In the genomic region with DNA sequence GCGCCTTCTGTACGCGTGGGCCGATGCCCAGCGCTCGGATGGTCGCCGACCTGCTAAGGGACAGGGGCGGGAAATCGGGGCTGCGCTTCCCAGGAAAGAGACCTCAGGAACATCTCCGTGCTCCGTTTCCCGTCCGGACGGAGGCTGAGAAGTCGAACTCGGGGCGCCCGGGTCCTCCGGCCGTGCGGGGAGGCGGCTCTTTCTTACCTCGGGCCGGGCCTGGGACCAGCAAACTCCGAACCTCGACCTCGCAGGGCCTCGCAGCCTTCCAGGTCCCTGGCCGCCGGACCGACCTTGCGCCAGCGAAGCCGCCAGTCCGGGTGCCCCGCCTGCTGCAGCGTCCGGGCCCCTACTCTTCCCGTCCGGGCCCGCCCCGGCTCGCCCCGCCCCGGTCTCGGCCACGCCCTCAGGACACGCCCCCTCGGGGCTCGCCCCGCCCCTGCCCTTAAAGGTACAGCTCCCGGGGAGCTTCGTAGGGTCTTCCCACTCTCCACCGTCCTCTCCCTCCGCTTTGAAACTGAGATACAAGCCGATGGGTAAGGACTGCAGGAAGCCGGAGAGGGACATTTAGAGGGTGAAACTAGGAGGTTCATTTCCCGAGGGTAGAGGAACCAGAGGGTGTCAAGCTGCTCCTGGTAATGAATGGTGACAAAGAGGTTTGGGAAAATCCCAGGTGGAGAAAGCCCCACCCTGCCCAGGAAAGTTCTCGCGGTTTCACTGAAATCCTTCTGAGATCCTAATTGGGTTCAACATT, we compare ENCODE assay signal across 8 cellular contexts. TPM values are rescaled to one million over a fixed set of nuclear protein-coding genes. Genes with fewer than 3 reads are reported as not detected.
DNase-seq lines count a peak whose midpoint lies in the region; ATAC-seq and TF ChIP-seq lines count a peak whose summit lies in the region.

Gene SLC8B1, minus strand, starts transcription at position 324 of the 754 bp plus-strand sequence. CDS start 2,231 bp downstream, outside the sequence.

- H3K4me3 Mint-ChIP-seq in activated T-helper 17 cell treated with anti-CD3 and anti-CD28 coated beads, Interleukin-2, amount 50 U/mL, for 72 hours, result peak within 1 kb of the TSS; percentile 98
- peak within 1 kb of the TSS; percentile 93 for H3K4me3 Mint-ChIP-seq in natural killer cell
- peak within 1 kb of the TSS; percentile 94 to 95 for H3K4me3 Mint-ChIP-seq in stimulated activated naive B cell treated with anti-CD40 and anti-IgM and Interleukin-4, amounts not matched to agents 10 μg/mL and 1 μg/mL and 100 μg/mL, for 72 hours

- peaks cover 9% of the 10 kb centered on the region; the same call in 1 of the 2 replicates for H3K36me3 ChIP-seq in HUES64 (ENCODE audit: insufficient read depth, low read length)

- H3K4me3 ChIP-seq in HUES64 (ENCODE audit: low read length), result peak within 1 kb of the TSS; percentile 74
- peak within 1 kb of the TSS; percentile 56 for H3K4me3 ChIP-seq in fibroblast of mammary gland (ENCODE audit: control insufficient read depth, low read depth, low read length)

- peak; percentile 36 for DNase-seq in DMS153 treated with DMSO at 0.1 percent for 48 hours (lab: John Stamatoyannopoulos, UW; ENCODE audit: unreplicated experiment)
- DNase-seq in RPMI7951 (ENCODE audit: low read depth), result peak; percentile 75
- peak; percentile 55 for DNase-seq in fibroblast of mammary gland (ENCODE audit: low read depth)
- DNase-seq in natural killer cell, result peak; percentile 84
- DNase-seq in stimulated activated naive B cell treated with anti-CD40 and anti-IgM and Interleukin-4, amounts not matched to agents 10 μg/mL and 1 μg/mL and 100 μg/mL, for 72 hours, result peak; percentile 71

- no peaks in the 10 kb centered on the region for H3K9me3 ChIP-seq in HUES64 (ENCODE audit: insufficient read depth, low read depth, low read length)

- H3K4me1 ChIP-seq in HUES64 (ENCODE audit: insufficient read depth, low read length), result no peaks in the 10 kb centered on the region

- H3K4me1 Mint-ChIP-seq in activated T-helper 17 cell treated with anti-CD3 and anti-CD28 coated beads, Interleukin-2, amount 50 U/mL, for 72 hours, result peaks cover 8% of the 10 kb centered on the region
- H3K4me1 Mint-ChIP-seq in natural killer cell, result peaks cover 18 to 40% of the 10 kb centered on the region in 2 donors
- peaks cover 18 to 38% of the 10 kb centered on the region in 2 donors for H3K4me1 Mint-ChIP-seq in stimulated activated naive B cell treated with anti-CD40 and anti-IgM and Interleukin-4, amounts not matched to agents 10 μg/mL and 1 μg/mL and 100 μg/mL, for 72 hours

- H3K27me3 Mint-ChIP-seq in activated T-helper 17 cell treated with anti-CD3 and anti-CD28 coated beads, Interleukin-2, amount 50 U/mL, for 72 hours, result no peaks in the 10 kb centered on the region
- no peaks in the 10 kb centered on the region for H3K27me3 Mint-ChIP-seq in natural killer cell (ENCODE audit: low read depth in 2 of 2)
- no peaks in the 10 kb centered on the region for H3K27me3 Mint-ChIP-seq in stimulated activated naive B cell treated with anti-CD40 and anti-IgM and Interleukin-4, amounts not matched to agents 10 μg/mL and 1 μg/mL and 100 μg/mL, for 72 hours

- no peak for TF ChIP-seq CTCF in fibroblast of mammary gland (conservative IDR thresholded peaks at IDR 0.05; ENCODE audit: control insufficient read depth, insufficient read depth, low read depth, low read length)
- TF ChIP-seq CTCF in natural killer cell (IDR thresholded peaks at IDR 0.05), result no peak

- ATAC-seq in GM21390 (IDR thresholded peaks at IDR 0.05; ENCODE audit: unreplicated experiment) (peak; percentile 96), natural killer cell (peak; percentile 99 to 100 (median 100))
- peak; percentile 99 for ATAC-seq in activated T-helper 17 cell treated with anti-CD3 and anti-CD28 coated beads, Interleukin-2, amount 50 U/mL, for 72 hours (replicated peaks)
- ATAC-seq in stimulated activated naive B cell treated with anti-CD40 and anti-IgM and Interleukin-4, amounts not matched to agents 10 μg/mL and 1 μg/mL and 100 μg/mL, for 72 hours (replicated peaks), result peak; percentile 96 to 99

- intact Hi-C loops in natural killer cell (cut with micrococcal nuclease), result loop anchor here (1.0 to 10.0 kb wide), 3 partner anchors 23 to 140 kb away; partner anchors contain the start of genes PLBD2 and TPCN1

- H3K27ac ChIP-seq in HUES64 (ENCODE audit: low read depth, low read length), result no peak within 1 kb of the TSS

- peak within 1 kb of the TSS; percentile 79 for H3K9ac ChIP-seq in HUES64 (ENCODE audit: low read depth, low read length)

- H3K36me3 Mint-ChIP-seq in activated T-helper 17 cell treated with anti-CD3 and anti-CD28 coated beads, Interleukin-2, amount 50 U/mL, for 72 hours (ENCODE audit: low read depth), result peaks cover 26% of the 10 kb centered on the region
- H3K36me3 Mint-ChIP-seq in natural killer cell, result no peaks in the 10 kb centered on the region
- peaks cover 14 to 21% of the 10 kb centered on the region in 2 donors for H3K36me3 Mint-ChIP-seq in stimulated activated naive B cell treated with anti-CD40 and anti-IgM and Interleukin-4, amounts not matched to agents 10 μg/mL and 1 μg/mL and 100 μg/mL, for 72 hours

- peak within 1 kb of the TSS; percentile 83 for H3K27ac Mint-ChIP-seq in activated T-helper 17 cell treated with anti-CD3 and anti-CD28 coated beads, Interleukin-2, amount 50 U/mL, for 72 hours
- peak within 1 kb of the TSS; percentile 57 to 74 for H3K27ac Mint-ChIP-seq in natural killer cell
- H3K27ac Mint-ChIP-seq in stimulated activated naive B cell treated with anti-CD40 and anti-IgM and Interleukin-4, amounts not matched to agents 10 μg/mL and 1 μg/mL and 100 μg/mL, for 72 hours, result peak within 1 kb of the TSS; percentile 88

- WGBS in HUES64, result 2% methylated on average over 62 of the region's 62 CpGs

- no peaks in the 10 kb centered on the region for H3K9me3 Mint-ChIP-seq in activated T-helper 17 cell treated with anti-CD3 and anti-CD28 coated beads, Interleukin-2, amount 50 U/mL, for 72 hours
- no peaks in the 10 kb centered on the region for H3K9me3 Mint-ChIP-seq in natural killer cell
- H3K9me3 Mint-ChIP-seq in stimulated activated naive B cell treated with anti-CD40 and anti-IgM and Interleukin-4, amounts not matched to agents 10 μg/mL and 1 μg/mL and 100 μg/mL, for 72 hours, result no peaks in the 10 kb centered on the region

- H3K27me3 ChIP-seq in HUES64 (ENCODE audit: insufficient read depth, low read length), result peaks cover 11% of the 10 kb centered on the region

RNA-seq across cellular contexts. Expression of gene SLC8B1, which starts in this region (rescaled TPM):
- polyA plus RNA-seq in HUES64 (2013, experiment 1 of 2), result 5.7 TPM
- 7.9 TPM for polyA plus RNA-seq in HUES64 (2013, experiment 2 of 2)
- 5.2 and 11.9 TPM in 2 replicates for total RNA-seq in RPMI7951 (2014; rRNA removed; shearing (Covaris generic))
- total RNA-seq in activated T-helper 17 cell treated with anti-CD3 and anti-CD28 coated beads, Interleukin-2, amount 50 U/mL, for 72 hours, result 10 to 100 TPM; 23.2 to 28.4 TPM
- 10 to 100 TPM; 26.1 to 34.4 (median 31.2) TPM for total RNA-seq in natural killer cell
